8 cellular contexts compared by ENCODE assay signal in genomic region chr9:21559402-21560280, GRCh38.
A peak's percentile ranks its signal among the peaks of the same experiment; 100 is the strongest.
DNase-seq lines count a peak whose midpoint lies in the region; ATAC-seq, FAIRE-seq and TF ChIP-seq lines count a peak whose summit lies in the region.

No MANE protein-coding gene starts in this region.

- H3K4me1 ChIP-seq in GM12878 (ENCODE audit: control insufficient read depth, insufficient read depth, low read length) (no peaks in the 10 kb centered on the region), smooth muscle cell (ENCODE audit: low read depth) (peaks cover 29% of the 10 kb centered on the region)

- H3K9ac ChIP-seq in GM12878 (ENCODE audit: control insufficient read depth, insufficient read depth, low read length) (no peak overlapping the region), smooth muscle cell (ENCODE audit: low read depth) (peak overlapping the region; percentile 86)

- H4K20me1 ChIP-seq in GM12878 (ENCODE audit: control insufficient read depth, insufficient read depth) (no peaks in the 10 kb centered on the region), smooth muscle cell (ENCODE audit: low read depth) (peaks cover 3% of the 10 kb centered on the region)

- TF ChIP-seq CTCF in GM12878 (IDR thresholded peaks at IDR 0.05 in 2 of 3, conservative IDR thresholded peaks at IDR 0.05 in 1 of 3; ENCODE audit: control insufficient read depth in 2 of 3, extremely low read depth in 1 of 3, insufficient read depth in 1 of 3, low read depth in 3 of 3, low read length in 3 of 3) (no peak), smooth muscle cell (IDR thresholded peaks at IDR 0.05; ENCODE audit: borderline replicate concordance, insufficient read depth, poor library complexity, severe bottlenecking) (peak; percentile 8)

- RAD21 ChIA-PET in GM12878 (lab: Charles Lee; ENCODE audit: unreplicated experiment) = no interaction called here

- H3K27ac ChIP-seq in GM12878 (ENCODE audit: control insufficient read depth, insufficient read depth) (no peak overlapping the region), smooth muscle cell (ENCODE audit: low read depth) (peak overlapping the region; percentile 57)

- POLR2A ChIA-PET in GM12878 (lab: Charles Lee) = no interaction called here

- H2AFZ ChIP-seq in GM12878 (ENCODE audit: control insufficient read depth, low read depth, low read length) = peak overlapping the region; percentile 18
- peak overlapping the region; percentile 98 for H2AFZ ChIP-seq in smooth muscle cell (ENCODE audit: low read depth)

- TF ChIP-seq RAD21 in GM12878 (IDR thresholded peaks at IDR 0.05; ENCODE audit: insufficient read depth, low read depth, low read length) = no peak

- in situ Hi-C loops in GM12878 (cut with MboI) = no loop called here

- WGBS in GM12878 (ENCODE audit: insufficient coverage, insufficient replicate concordance, low lambda C conversion rate, missing lambda C conversion rate) = 29% methylated on average over 70 of the region's 88 CpGs
- WGBS in smooth muscle cell (ENCODE audit: low lambda C conversion rate) = 2% methylated on average over 66 of the region's 88 CpGs

- CTCF ChIA-PET in GM12878 (lab: Yijun Ruan, JAX) = no interaction called here

- intact Hi-C loops in GM12878 (cut with micrococcal nuclease; ENCODE audit: unreplicated experiment) = no loop called here

- H3K9me3 ChIP-seq in GM12878 (replicated peaks; ENCODE audit: control insufficient read depth, insufficient read depth, low read length) (no peaks in the 10 kb centered on the region), smooth muscle cell (replicated peaks; ENCODE audit: low read depth) (no peaks in the 10 kb centered on the region)

- H3K79me2 ChIP-seq in GM12878 (ENCODE audit: control insufficient read depth, insufficient read depth, low read length) (no peaks in the 10 kb centered on the region), smooth muscle cell (ENCODE audit: low read depth) (peaks cover 60% of the 10 kb centered on the region)

- peak overlapping the region; percentile 41; the same call in 1 of the 2 replicates for H3K4me3 ChIP-seq in GM12878
- peak overlapping the region; percentile 93 for H3K4me3 ChIP-seq in smooth muscle cell

- ATAC-seq in GM18505 (IDR thresholded peaks at IDR 0.05; ENCODE audit: unreplicated experiment) (peak; percentile 73), HG02981 (IDR thresholded peaks at IDR 0.05; ENCODE audit: unreplicated experiment) (peak; percentile 50), GM12878 (peak; percentile 62), HG03460 (IDR thresholded peaks at IDR 0.05; ENCODE audit: unreplicated experiment) (no peak)

- FAIRE-seq in GM12878 (lab: Jason Lieb, UNC) = no peak

- BruUV-seq in GM12878 (replicated peaks; lab: Mats Ljungman, UMichigan) = no TSS peak

- no peaks in the 10 kb centered on the region for H3F3A ChIP-seq in smooth muscle cell (ENCODE audit: low read depth)

- H3K36me3 ChIP-seq in GM12878 (ENCODE audit: control insufficient read depth in 2 of 2, insufficient read depth in 2 of 2, low read length in 1 of 2) = no peaks in the 10 kb centered on the region
- no peaks in the 10 kb centered on the region for H3K36me3 ChIP-seq in smooth muscle cell (ENCODE audit: low read depth)

- H3K27me3 ChIP-seq in GM12878 (replicated peaks in 1 of 2; ENCODE audit: control insufficient read depth in 2 of 2, insufficient read depth in 2 of 2, low read length in 1 of 2) (peaks cover 3 to 17% of the 10 kb centered on the region in 2 experiments), smooth muscle cell (ENCODE audit: low read depth) (no peaks in the 10 kb centered on the region)

- DNase-seq in T-helper 1 cell (peak; percentile 33 to 57 (median 39)), GM12878 (ENCODE audit: low read depth, low spot score) (no peak), iPS-NIHi11 (ENCODE audit: low spot score) (peak; percentile 90), smooth muscle cell (lab: John Stamatoyannopoulos, UW; ENCODE audit: unreplicated experiment) (peak; percentile 14), medulla oblongata (ENCODE audit: extremely low spot score) (no peak)

- SMC1A ChIA-PET in GM12878 (lab: Charles Lee; ENCODE audit: uncharacterized antibody, unreplicated experiment) = no interaction called here

- TF ChIP-seq EP300 in GM12878 (IDR thresholded peaks at IDR 0.05; ENCODE audit: borderline replicate concordance in 1 of 2, control insufficient read depth in 1 of 2, low read depth in 2 of 2, low read length in 2 of 2) = no peak

- peak overlapping the region; percentile 87 for H3K4me2 ChIP-seq in GM12878 (ENCODE audit: control insufficient read depth, insufficient read depth)
- H3K4me2 ChIP-seq in smooth muscle cell = peak overlapping the region; percentile 96

- TF ChIP-seq POLR2A in GM18505 (IDR thresholded peaks at IDR 0.05; ENCODE audit: borderline replicate concordance, extremely low read depth, insufficient read depth, insufficient read length) (no peak), GM12878 (IDR thresholded peaks at IDR 0.05; ENCODE audit: low read depth, low read length) (no peak)

TF ChIP-seq in GM12878, 131 proteins besides CTCF, POLR2A, EP300 and RAD21:
- TF ChIP-seq RBBP5 (conservative IDR thresholded peaks at IDR 0.05) (no peak), MLLT1 (IDR thresholded peaks at IDR 0.05) (no peak), HDAC6 (IDR thresholded peaks at IDR 0.05; ENCODE audit: unreplicated experiment) (peak; percentile 39)

Comparison
In these comparisons a context has a peak if more than half of its experiments do, and no peak if none do; other contexts are left out.
1. DNase-seq: peak in T-helper 1 cell (5 of 5), iPS-NIHi11 (single experiment) and smooth muscle cell (single experiment); none in GM12878 (single experiment) and medulla oblongata (single experiment).